In the genomic region with DNA sequence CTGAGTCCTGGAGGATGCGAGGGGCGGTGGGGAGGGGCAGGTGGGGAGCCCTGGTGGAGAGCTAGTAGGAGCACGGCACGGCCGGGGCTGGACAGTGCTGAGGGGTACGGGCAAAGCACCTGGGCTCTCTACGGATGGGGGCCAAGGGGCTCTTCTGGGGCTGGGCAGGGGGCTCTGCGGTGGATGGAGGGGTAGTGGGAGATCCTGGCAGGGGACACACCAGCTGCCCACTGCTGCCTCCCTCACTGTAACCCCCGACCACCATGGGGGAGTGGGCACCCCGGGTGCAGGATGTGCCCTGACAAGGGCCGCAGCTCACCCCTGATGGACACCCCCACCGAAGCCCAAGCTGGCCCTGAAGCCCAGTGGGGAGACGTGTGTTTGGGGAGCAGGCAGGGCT, we compare ENCODE assay signal across 8 cellular contexts.
"Had no signal": no experiment of that assay in that cellular context is flagged by ENCODE, and none has a peak within 500 bp of the region (broad histone marks: within the 10 kb centered on the region; RNA-seq: fewer than 3 reads in every experiment).

No MANE protein-coding gene starts in this region.

- H3K36me3 ChIP-seq: HAP-1 had no signal

- H3K4me3 ChIP-seq: GM23338, HAP-1 had no signal

- ATAC-seq: GM23338, HCT116 had no signal

- H3K4me1 Mint-ChIP-seq: IgD-negative memory B cell had no signal

- FAIRE-seq: HTR-8/SVneo had no signal

- H3K4me2 ChIP-seq: GM23338 had no signal

- H3K27me3 Mint-ChIP-seq: IgD-negative memory B cell had no signal

- H3K4me1 ChIP-seq: HAP-1 had no signal

- H3K27ac Mint-ChIP-seq: GM23338, HFFc6, IgD-negative memory B cell had no signal

- H3K4me3 Mint-ChIP-seq: GM23338, HFFc6, IgD-negative memory B cell had no signal

- DNase-seq: H7, HFFc6, KBM-7 had no signal
